ENCODE assay signal across 12 cellular contexts in genomic region chr15:64847448-64847847, GRCh38. TPM values are rescaled to one million over a fixed set of nuclear protein-coding genes. Genes with fewer than 3 reads are reported as not detected.
A peak's percentile ranks its signal among the peaks of the same experiment; 100 is the strongest.
DNase-seq lines count a peak whose midpoint lies in the region; ATAC-seq and TF ChIP-seq lines count a peak whose summit lies in the region.
"Had no signal": no experiment of that assay in that cellular context is flagged by ENCODE, and none has a peak within 500 bp of the region (broad histone marks: within the 10 kb centered on the region; RNA-seq: fewer than 3 reads in every experiment).

No MANE protein-coding gene starts in this region.

- H3K14ac ChIP-seq in IMR-90 (replicated peaks; ENCODE audit: low read depth, low read length) (peak overlapping the region; percentile 41), trophoblast cell (ENCODE audit: low read length) (no peak overlapping the region)

- peaks cover 100% of the 10 kb centered on the region for H3K36me3 Mint-ChIP-seq in dendritic cell treated with granulocyte-macrophage colony-stimulating factor and Interleukin-4, amounts not matched to agents 40 ng/mL and 50 ng/mL, for 4 days (ENCODE audit: low read depth)

- H3K18ac ChIP-seq in IMR-90 (ENCODE audit: low read depth, low read length) (no peak overlapping the region), trophoblast cell (ENCODE audit: low read length) (no peak overlapping the region)

- H4K8ac ChIP-seq in IMR-90 (ENCODE audit: low read depth in 2 of 2, low read length in 2 of 2) (peak overlapping the region in 1 of 2 experiments; percentile 1; a peak in 1 of 4 replicates), trophoblast cell (ENCODE audit: low read depth, low read length) (no peak overlapping the region)

- H3K36me3 ChIP-seq in BLaER1 treated with 17β-estradiol and CSF1 and Interleukin-3, amounts not matched to agents 10 nM and 100 nM = peaks cover 45 to 89% (median 66%) of the 10 kb centered on the region in 11 experiments
- H3K36me3 ChIP-seq in IMR-90 (ENCODE audit: control insufficient read depth, insufficient read depth, low read length) = peaks cover 37% of the 10 kb centered on the region
- H3K36me3 ChIP-seq in neutrophil = peaks cover 60% of the 10 kb centered on the region
- peaks cover 2 to 11% of the 10 kb centered on the region in 2 experiments for H3K36me3 ChIP-seq in trophoblast cell (ENCODE audit: control insufficient read depth in 1 of 2, insufficient read depth in 2 of 2, low read length in 2 of 2)
- H3K36me3 ChIP-seq in uterus = no peaks in the 10 kb centered on the region

- no TSS peak for BruUV-seq in IMR-90 (replicated peaks; lab: Mats Ljungman, UMichigan)

- no peak overlapping the region; the same call in 1 of the 2 replicates for H2BK20ac ChIP-seq in IMR-90 (ENCODE audit: low read depth, low read length)

- no peaks in the 10 kb centered on the region for H3K9me3 Mint-ChIP-seq in dendritic cell treated with granulocyte-macrophage colony-stimulating factor and Interleukin-4, amounts not matched to agents 40 ng/mL and 50 ng/mL, for 4 days

- CTCF ChIA-PET in IMR-90 (lab: Yijun Ruan, JAX) = no interaction called here

- H3K27me3 ChIP-seq in BLaER1 treated with 17β-estradiol and CSF1 and Interleukin-3, amounts not matched to agents 10 nM and 100 nM = no peaks in the 10 kb centered on the region
- H3K27me3 ChIP-seq in IMR-90 (ENCODE audit: control insufficient read depth, insufficient read depth, low read length) = no peaks in the 10 kb centered on the region
- no peaks in the 10 kb centered on the region for H3K27me3 ChIP-seq in neutrophil
- no peaks in the 10 kb centered on the region for H3K27me3 ChIP-seq in trophoblast cell (ENCODE audit: insufficient read depth, low read length)
- no peaks in the 10 kb centered on the region for H3K27me3 ChIP-seq in uterus
- H3K27me3 ChIP-seq: adrenal gland had no signal

- H2AFZ ChIP-seq in IMR-90 (replicated peaks; ENCODE audit: low read length, poor library complexity) (no peak overlapping the region), trophoblast cell (ENCODE audit: insufficient read depth, low read length, poor library complexity) (no peak overlapping the region)

- H2BK120ac ChIP-seq in IMR-90 (ENCODE audit: low read depth, low read length) (no peak overlapping the region), trophoblast cell (ENCODE audit: insufficient read depth, low read length, poor library complexity) (no peak overlapping the region)

- H4K12ac ChIP-seq in trophoblast cell (ENCODE audit: low read depth, low read length) = no peak overlapping the region

- in situ Hi-C loops in IMR-90 (cut with MboI; ENCODE audit: low sequenced_read_pairs) = no loop called here

- H2BK5ac ChIP-seq in IMR-90 (ENCODE audit: low read depth, low read length, poor library complexity, severe bottlenecking) (peak overlapping the region; percentile 49), trophoblast cell (ENCODE audit: low read depth, low read length, poor library complexity) (no peak overlapping the region)

- peaks cover 4% of the 10 kb centered on the region for H3K79me2 ChIP-seq in trophoblast cell (ENCODE audit: control insufficient read depth, insufficient read depth, low read length, poor library complexity)

- TF ChIP-seq POLR2A in IMR-90 (IDR thresholded peaks at IDR 0.05; ENCODE audit: low read depth, low read length) = no peak
- TF ChIP-seq POLR2A in uterus (IDR thresholded peaks at IDR 0.05) = no peak

- dilution Hi-C loops in IMR-90 (cut with HindIII; ENCODE audit: low sequenced_read_pairs, unreplicated experiment) = no loop called here

- no peak overlapping the region for H4K91ac ChIP-seq in IMR-90 (ENCODE audit: insufficient read depth, low read depth, low read length)
- no peak overlapping the region for H4K91ac ChIP-seq in trophoblast cell (ENCODE audit: low read depth, low read length)

- peaks cover 71 to 100% (median 100%) of the 10 kb centered on the region in 11 experiments for H4K20me1 ChIP-seq in BLaER1 treated with 17β-estradiol and CSF1 and Interleukin-3, amounts not matched to agents 10 nM and 100 nM
- H4K20me1 ChIP-seq in IMR-90 (ENCODE audit: insufficient read depth, low read length) = peaks cover 71% of the 10 kb centered on the region

- peak overlapping the region; percentile 30; the same call in 1 of the 2 replicates for H2AK5ac ChIP-seq in IMR-90 (ENCODE audit: low read depth, low read length)
- no peak overlapping the region for H2AK5ac ChIP-seq in trophoblast cell (ENCODE audit: low read length)

- H3K4me3 ChIP-seq in BLaER1 treated with 17β-estradiol and CSF1 and Interleukin-3, amounts not matched to agents 10 nM and 100 nM = peak overlapping the region in 3 of 10 experiments; percentile 1 to 99 (median 96); a peak in 3 of 20 replicates
- H3K4me3 ChIP-seq in IMR-90 (ENCODE audit: insufficient read depth, low read depth, low read length) (no peak overlapping the region), neutrophil (ENCODE audit: low read depth in 1 of 2, low read length in 1 of 2) (no peak overlapping the region), trophoblast cell (ENCODE audit: low read depth, low read length) (no peak overlapping the region), uterus (no peak overlapping the region)
- H3K4me3 ChIP-seq: adrenal gland had no signal

- H3K4me1 ChIP-seq in BLaER1 treated with 17β-estradiol and CSF1 and Interleukin-3, amounts not matched to agents 10 nM and 100 nM = peaks cover 64 to 98% (median 78%) of the 10 kb centered on the region in 10 experiments
- peaks cover 43% of the 10 kb centered on the region for H3K4me1 ChIP-seq in IMR-90 (ENCODE audit: control insufficient read depth, insufficient read depth, low read length)
- peaks cover 76 to 88% of the 10 kb centered on the region in 2 experiments for H3K4me1 ChIP-seq in neutrophil (ENCODE audit: control insufficient read depth in 1 of 2, insufficient read depth in 1 of 2, low read depth in 1 of 2, low read length in 1 of 2)
- peaks cover 38 to 39% of the 10 kb centered on the region in 2 experiments for H3K4me1 ChIP-seq in trophoblast cell (ENCODE audit: control insufficient read depth in 1 of 2, insufficient read depth in 2 of 2, low read length in 2 of 2)
- H3K4me1 ChIP-seq in uterus = peaks cover 12 to 13% of the 10 kb centered on the region in 2 donors

- H3K23ac ChIP-seq in IMR-90 (ENCODE audit: low read depth, low read length) = 0 out of 2 replicates have a peak overlapping the region, but pooled peaks have one; percentile 59
- no peak overlapping the region for H3K23ac ChIP-seq in trophoblast cell (ENCODE audit: low read length)

- H2BK12ac ChIP-seq in trophoblast cell (ENCODE audit: low read length) = no peak overlapping the region

- TF ChIP-seq RAD21 in IMR-90 (IDR thresholded peaks at IDR 0.05; ENCODE audit: low read length) = no peak

- H3K79me1 ChIP-seq in IMR-90 (ENCODE audit: low read depth in 1 of 2, low read length in 2 of 2) (peaks cover 18 to 84% of the 10 kb centered on the region in 2 experiments), trophoblast cell (ENCODE audit: low read length) (peaks cover 13% of the 10 kb centered on the region)

- no peaks in the 10 kb centered on the region for H3K27me3 Mint-ChIP-seq in dendritic cell treated with granulocyte-macrophage colony-stimulating factor and Interleukin-4, amounts not matched to agents 40 ng/mL and 50 ng/mL, for 4 days

- peak overlapping the region in 7 of 11 experiments; percentile 3 to 44 (median 15); a peak in 8 of 22 replicates for H3K27ac ChIP-seq in BLaER1 treated with 17β-estradiol and CSF1 and Interleukin-3, amounts not matched to agents 10 nM and 100 nM
- H3K27ac ChIP-seq in IMR-90 (ENCODE audit: insufficient read depth, low read length) (peak overlapping the region; percentile 5; the same call in 1 of the 2 replicates), neutrophil (peak overlapping the region; percentile 98), trophoblast cell (ENCODE audit: low read depth, low read length) (no peak overlapping the region), uterus (peak overlapping the region in 1 of 2 donors; percentile 41)

- no peak for TF ChIP-seq CTCF in IMR-90 (conservative IDR thresholded peaks at IDR 0.05; ENCODE audit: low read depth, low read length)
- no peak for TF ChIP-seq CTCF in neutrophil (IDR thresholded peaks at IDR 0.05)
- TF ChIP-seq CTCF in uterus (IDR thresholded peaks at IDR 0.05) = no peak

- no peak overlapping the region for H3K56ac ChIP-seq in IMR-90 (ENCODE audit: extremely low read depth, insufficient read depth, low read length)

- H3K9me1 ChIP-seq in IMR-90 (ENCODE audit: insufficient read depth, low read length) = peaks cover 47% of the 10 kb centered on the region

- peak overlapping the region; percentile 94 to 100 (median 99) for H3K4me2 ChIP-seq in BLaER1 treated with 17β-estradiol and CSF1 and Interleukin-3, amounts not matched to agents 10 nM and 100 nM
- no peak overlapping the region for H3K4me2 ChIP-seq in IMR-90 (ENCODE audit: low read depth, low read length)
- H3K4me2 ChIP-seq in trophoblast cell (ENCODE audit: low read length) = no peak overlapping the region

- H3K9ac ChIP-seq in BLaER1 treated with 17β-estradiol and CSF1 and Interleukin-3, amounts not matched to agents 10 nM and 100 nM = peak overlapping the region in 3 of 11 experiments; percentile 28 to 98 (median 95); a peak in 6 of 22 replicates
- H3K9ac ChIP-seq in IMR-90 (ENCODE audit: low read depth, low read length) = no peak overlapping the region
- no peak overlapping the region for H3K9ac ChIP-seq in trophoblast cell (ENCODE audit: low read length)

- no CpG with 5 or more reads among the region's 3 CpGs for WGBS in IMR-90 (ENCODE audit: extremely low coverage in 2 of 2, insufficient read length in 1 of 2), 2 experiments
- WGBS in trophoblast cell (ENCODE audit: extremely low coverage, insufficient coverage, insufficient read length) = no CpG with 5 or more reads among the region's 3 CpGs

- no peaks in the 10 kb centered on the region for H3K9me3 ChIP-seq in BLaER1 treated with 17β-estradiol and CSF1 and Interleukin-3, amounts not matched to agents 10 nM and 100 nM (replicated peaks in 1 of 11)
- no peaks in the 10 kb centered on the region for H3K9me3 ChIP-seq in IMR-90 (ENCODE audit: control insufficient read depth, insufficient read depth, low read length)
- no peaks in the 10 kb centered on the region for H3K9me3 ChIP-seq in neutrophil
- H3K9me3 ChIP-seq in trophoblast cell (ENCODE audit: insufficient read depth, low read depth, low read length) = no peaks in the 10 kb centered on the region
- no peaks in the 10 kb centered on the region for H3K9me3 ChIP-seq in uterus
- H3K9me3 ChIP-seq: adrenal gland had no signal

- no peak overlapping the region for H2AK9ac ChIP-seq in IMR-90 (replicated peaks; ENCODE audit: low read depth, low read length, poor library complexity)

- no peak overlapping the region for H2BK15ac ChIP-seq in IMR-90 (ENCODE audit: low read depth, low read length)

- DNase-seq in IMR-90 (no peak), trophoblast cell (no peak), uterus (no peak), SW 1271 (lab: John Stamatoyannopoulos, UW) (no peak)
- DNase-seq in stimulated activated CD4-positive, alpha-beta T cell treated with anti-CD3 and anti-CD28 coated beads, Interleukin-15, amount 100 ng/mL, for 24 hours = no peak
- DNase-seq: activated T-cell treated with anti-CD3 and anti-CD28 coated beads, Interleukin-2, amount 50 U/mL, for 1 hour; AML-193; NCI-H748 treated with DMSO at 0.1 percent for 48 hours had no signal

- 0 out of 2 replicates have a peak overlapping the region, but pooled peaks have one; percentile 6 for H3K4ac ChIP-seq in IMR-90 (ENCODE audit: low read depth, low read length)
- no peak overlapping the region for H3K4ac ChIP-seq in trophoblast cell (ENCODE audit: low read depth, low read length)

- peaks cover 76% of the 10 kb centered on the region for H3K4me1 Mint-ChIP-seq in dendritic cell treated with granulocyte-macrophage colony-stimulating factor and Interleukin-4, amounts not matched to agents 40 ng/mL and 50 ng/mL, for 4 days (ENCODE audit: low read depth)

- no peak overlapping the region for H4K5ac ChIP-seq in IMR-90 (ENCODE audit: low read depth, low read length)

- peak overlapping the region; percentile 59 for H3K4me3 Mint-ChIP-seq in dendritic cell treated with granulocyte-macrophage colony-stimulating factor and Interleukin-4, amounts not matched to agents 40 ng/mL and 50 ng/mL, for 4 days

- peak overlapping the region; percentile 87 for H3K27ac Mint-ChIP-seq in dendritic cell treated with granulocyte-macrophage colony-stimulating factor and Interleukin-4, amounts not matched to agents 40 ng/mL and 50 ng/mL, for 4 days

- intact Hi-C loops in IMR-90 (cut with micrococcal nuclease) (no loop called here), uterus (cut with DNase I; ENCODE audit: low total_unique reads) (loop anchor here (10.0 kb wide), 2 partner anchors 57 to 447 kb away; partner anchors contain the start of gene RNU5A-1)
- intact Hi-C loops in dendritic cell treated with granulocyte-macrophage colony-stimulating factor and Interleukin-4, amounts not matched to agents 40 ng/mL and 50 ng/mL, for 4 days (cut with micrococcal nuclease) = no loop called here

- POLR2A ChIA-PET in IMR-90 (lab: Charles Lee; ENCODE audit: unreplicated experiment) = interaction anchor here (0.6 kb wide), 1 partner anchor 10 kb away, joined by 4 read pairs; no protein-coding TSS in a partner anchor

- no peak for ATAC-seq in IMR-90 (ENCODE audit: low read depth)

RNA-seq across cellular contexts. Expression of gene PLEKHO2, which starts 5.7 kb away (rescaled TPM):
- total RNA-seq in IMR-90 (2012; rRNA removed) (18.6 and 19.0 TPM in 2 replicates), uterus (10 to 100 TPM; 10.3 to 46.2 (median 23.0) TPM)
- 22.5 and 24.6 TPM in 2 replicates for polyA plus RNA-seq in IMR-90 (2012; rRNA removed)
- polyA plus RNA-seq in IMR-90 (2012; cell fraction: cytosol; rRNA removed) = 12.6 and 25.0 TPM in 2 replicates
- polyA plus RNA-seq in IMR-90 (2012; cell fraction: nucleus; rRNA removed; ENCODE audit: low replicate concordance) = 37.2 and 43.5 TPM in 2 replicates
- polyA plus RNA-seq in trophoblast cell (2013) = 12.4 and 13.6 TPM in 2 replicates

RNA-seq across cellular contexts. Expression of gene PIF1, which starts 22.0 kb away (rescaled TPM):
- 3.9 and 5.3 TPM in 2 replicates for total RNA-seq in IMR-90 (2012; rRNA removed)
- polyA plus RNA-seq in IMR-90 (2012; rRNA removed) = 19.2 and 19.9 TPM in 2 replicates
- 10.6 and 10.8 TPM in 2 replicates for polyA plus RNA-seq in IMR-90 (2012; cell fraction: cytosol; rRNA removed)
- 72.6 and 161 TPM in 2 replicates for polyA plus RNA-seq in IMR-90 (2012; cell fraction: nucleus; rRNA removed; ENCODE audit: low replicate concordance)
- polyA plus RNA-seq in trophoblast cell (2013) = 7.7 and 8.2 TPM in 2 replicates
- 1 to 10 TPM in 1 of 4 donors, under 1 TPM in 2, not detected in 1; 0.24 to 5.5 (median 0.29) TPM for total RNA-seq in uterus

Comparison
In these comparisons a context has a peak if more than half of its experiments do, and no peak if none do; other contexts are left out.
1. H3K4me2 ChIP-seq: peak in BLaER1 treated with 17β-estradiol and CSF1 and Interleukin-3, amounts not matched to agents 10 nM and 100 nM (11 of 11); none in IMR-90 (single experiment) and trophoblast cell (single experiment).